Comparison of ENCODE assay signal across 18 cellular contexts in genomic region chr2:203861607-203862006, GRCh38. TPM values are rescaled to one million over a fixed set of nuclear protein-coding genes. Genes with fewer than 3 reads are reported as not detected.
DNase-seq lines count a peak whose midpoint lies in the region; ATAC-seq and TF ChIP-seq lines count a peak whose summit lies in the region.
"Had no signal": no experiment of that assay in that cellular context is flagged by ENCODE, and none has a peak within 500 bp of the region (broad histone marks: within the 10 kb centered on the region; RNA-seq: fewer than 3 reads in every experiment).

No MANE protein-coding gene starts in this region.

- no peaks in the 10 kb centered on the region for H3K36me3 ChIP-seq in CD4-positive, alpha-beta memory T cell (ENCODE audit: insufficient read depth, low read length)
- H3K36me3 ChIP-seq in esophagus muscularis mucosa, result no peaks in the 10 kb centered on the region
- H3K36me3 ChIP-seq: BLaER1, Peyer's patch had no signal

- DNase-seq in activated CD8-positive, alpha-beta T cell treated with anti-CD3 and anti-CD28 coated beads for 36 hours, result no peak
- no peak for DNase-seq in activated CD8-positive, alpha-beta T cell treated with anti-CD3 and anti-CD28 coated beads, Interleukin-2, amount 10 ng/mL, durations not matched to agents 7 days and 5 days
- DNase-seq in CD4-positive, alpha-beta memory T cell, result no peak
- no peak for DNase-seq in activated CD4-positive, alpha-beta memory T cell treated with anti-CD3 and anti-CD28 coated beads for 36 hours
- no peak for DNase-seq in stimulated activated effector memory CD8-positive, alpha-beta T cell treated with anti-CD3 and anti-CD28 coated beads, Interleukin-12 subunit alpha, Interleukin-12 subunit beta, amount 100 ng/mL, for 72 hours (ENCODE audit: low spot score in 2 of 2)
- DNase-seq in SW480 (ENCODE audit: low spot score) (no peak), esophagus muscularis mucosa (ENCODE audit: extremely low spot score) (no peak)
- DNase-seq: DMS 273 treated with DMSO at 0.1 percent for 48 hours, GDM1, NCI-H2029 treated with DMSO at 0.1 percent for 48 hours, NCI-H2171 treated with DMSO at 0.1 percent for 48 hours, NCI-H510A, NCI-H82, Peyer's patch had no signal

- H3K4me3 ChIP-seq in CD4-positive, alpha-beta memory T cell (ENCODE audit: low read length in 2 of 2), result no peak overlapping the region
- H3K4me3 ChIP-seq in esophagus muscularis mucosa, result no peak overlapping the region
- H3K4me3 ChIP-seq: BLaER1, GM23338, K562, Peyer's patch had no signal

- peak overlapping the region; percentile 33 for H3K4me3 Mint-ChIP-seq in activated CD8-positive, alpha-beta T cell treated with anti-CD3 and anti-CD28 coated beads for 36 hours
- no peak overlapping the region for H3K4me3 Mint-ChIP-seq in activated CD8-positive, alpha-beta T cell treated with anti-CD3 and anti-CD28 coated beads, Interleukin-2, amount 10 ng/mL, durations not matched to agents 7 days and 5 days
- peak overlapping the region in 3 of 8 donors; percentile 41 to 66 (median 41) for H3K4me3 Mint-ChIP-seq in CD4-positive, alpha-beta memory T cell
- H3K4me3 Mint-ChIP-seq in activated CD4-positive, alpha-beta memory T cell treated with anti-CD3 and anti-CD28 coated beads for 36 hours, result peak overlapping the region; percentile 58
- peak overlapping the region; percentile 32 for H3K4me3 Mint-ChIP-seq in stimulated activated effector memory CD8-positive, alpha-beta T cell treated with anti-CD3 and anti-CD28 coated beads, Interleukin-12 subunit alpha, Interleukin-12 subunit beta, amount 100 ng/mL, for 72 hours
- H3K4me3 Mint-ChIP-seq: GM23338 had no signal

- TF ChIP-seq CTCF in activated CD8-positive, alpha-beta T cell treated with anti-CD3 and anti-CD28 coated beads for 36 hours (IDR thresholded peaks at IDR 0.05), result no peak
- no peak for TF ChIP-seq CTCF in esophagus muscularis mucosa (IDR thresholded peaks at IDR 0.05)

- no peak for TF ChIP-seq EP300 in esophagus muscularis mucosa (IDR thresholded peaks at IDR 0.05)

- peaks cover 56% of the 10 kb centered on the region for H3K4me1 ChIP-seq in CD4-positive, alpha-beta memory T cell (ENCODE audit: insufficient read depth, low read length)
- peaks cover 4 to 17% (median 7%) of the 10 kb centered on the region in 4 donors for H3K4me1 ChIP-seq in esophagus muscularis mucosa
- H3K4me1 ChIP-seq: Peyer's patch had no signal

- H3K27me3 ChIP-seq in CD4-positive, alpha-beta memory T cell (ENCODE audit: insufficient read depth, low read length), result no peaks in the 10 kb centered on the region
- no peaks in the 10 kb centered on the region for H3K27me3 ChIP-seq in esophagus muscularis mucosa
- H3K27me3 ChIP-seq: BLaER1, Peyer's patch had no signal

- H3K9me3 ChIP-seq in CD4-positive, alpha-beta memory T cell (ENCODE audit: control insufficient read depth in 1 of 2, low read length in 2 of 2), result no peaks in the 10 kb centered on the region
- no peaks in the 10 kb centered on the region for H3K9me3 ChIP-seq in esophagus muscularis mucosa
- H3K9me3 ChIP-seq: Peyer's patch had no signal

- peaks cover 59% of the 10 kb centered on the region for H3K4me1 Mint-ChIP-seq in activated CD8-positive, alpha-beta T cell treated with anti-CD3 and anti-CD28 coated beads for 36 hours (ENCODE audit: low read depth)
- H3K4me1 Mint-ChIP-seq in activated CD8-positive, alpha-beta T cell treated with anti-CD3 and anti-CD28 coated beads, Interleukin-2, amount 10 ng/mL, durations not matched to agents 7 days and 5 days (ENCODE audit: low read depth), result peaks cover 48% of the 10 kb centered on the region
- peaks cover 41 to 57% (median 48%) of the 10 kb centered on the region in 4 donors for H3K4me1 Mint-ChIP-seq in CD4-positive, alpha-beta memory T cell
- H3K4me1 Mint-ChIP-seq in activated CD4-positive, alpha-beta memory T cell treated with anti-CD3 and anti-CD28 coated beads for 36 hours (ENCODE audit: low read depth), result peaks cover 80% of the 10 kb centered on the region
- peaks cover 67% of the 10 kb centered on the region for H3K4me1 Mint-ChIP-seq in stimulated activated effector memory CD8-positive, alpha-beta T cell treated with anti-CD3 and anti-CD28 coated beads, Interleukin-12 subunit alpha, Interleukin-12 subunit beta, amount 100 ng/mL, for 72 hours
- H3K4me1 Mint-ChIP-seq: GM23338 had no signal

- no peak for TF ChIP-seq POLR2A in esophagus muscularis mucosa (IDR thresholded peaks at IDR 0.05; ENCODE audit: low read depth)

- POLR2A ChIA-PET in activated CD8-positive, alpha-beta T cell treated with anti-CD3 and anti-CD28 coated beads for 36 hours (lab: Charles Lee), result interaction anchor here (0.6 to 4.5 kb wide), 5 partner anchors 9 to 138 kb away, joined by 3 to 35 read pairs (median 4); partner anchors contain the start of gene CTLA4
- POLR2A ChIA-PET in activated CD8-positive, alpha-beta T cell treated with anti-CD3 and anti-CD28 coated beads, Interleukin-2, amount 10 ng/mL, durations not matched to agents 7 days and 5 days (lab: Charles Lee), result interaction anchor here (3.4 kb wide), 1 partner anchor 8 kb away, joined by 28 read pairs; no protein-coding TSS in a partner anchor
- POLR2A ChIA-PET in CD4-positive, alpha-beta memory T cell (lab: Charles Lee; ENCODE audit: partially characterized antibody), result interaction anchor here (0.9 to 5.0 kb wide), 8 partner anchors 10 to 142 kb away, joined by 3 to 90 read pairs (median 4); partner anchors contain the start of gene CTLA4
- POLR2A ChIA-PET in activated CD4-positive, alpha-beta memory T cell treated with anti-CD3 and anti-CD28 coated beads for 36 hours (lab: Charles Lee), result interaction anchor here (1.1 to 5.0 kb wide), 9 partner anchors 10 to 76 kb away, joined by 3 to 104 read pairs (median 7); partner anchors contain the start of gene CTLA4

- intact Hi-C loops in activated CD8-positive, alpha-beta T cell treated with anti-CD3 and anti-CD28 coated beads for 36 hours (cut with micrococcal nuclease), result no loop called here
- intact Hi-C loops in CD4-positive, alpha-beta memory T cell (cut with micrococcal nuclease), result no loop called here
- intact Hi-C loops in activated CD4-positive, alpha-beta memory T cell treated with anti-CD3 and anti-CD28 coated beads for 36 hours (cut with micrococcal nuclease), result no loop called here
- intact Hi-C loops in esophagus muscularis mucosa (cut with DNase I), result no loop called here

- peaks cover 9% of the 10 kb centered on the region for H3K9me3 Mint-ChIP-seq in activated CD8-positive, alpha-beta T cell treated with anti-CD3 and anti-CD28 coated beads for 36 hours
- peaks cover 7% of the 10 kb centered on the region for H3K9me3 Mint-ChIP-seq in activated CD8-positive, alpha-beta T cell treated with anti-CD3 and anti-CD28 coated beads, Interleukin-2, amount 10 ng/mL, durations not matched to agents 7 days and 5 days (ENCODE audit: insufficient read depth)
- H3K9me3 Mint-ChIP-seq in CD4-positive, alpha-beta memory T cell, result peaks cover 0 to 7% (median 5%) of the 10 kb centered on the region in 8 donors
- peaks cover 12% of the 10 kb centered on the region for H3K9me3 Mint-ChIP-seq in activated CD4-positive, alpha-beta memory T cell treated with anti-CD3 and anti-CD28 coated beads for 36 hours
- H3K9me3 Mint-ChIP-seq in stimulated activated effector memory CD8-positive, alpha-beta T cell treated with anti-CD3 and anti-CD28 coated beads, Interleukin-12 subunit alpha, Interleukin-12 subunit beta, amount 100 ng/mL, for 72 hours, result peaks cover 9% of the 10 kb centered on the region
- H3K9me3 Mint-ChIP-seq: GM23338 had no signal

- 84% methylated on average over 1 of the region's 1 CpG for WGBS in esophagus muscularis mucosa

- peak overlapping the region; percentile 85 for H3K27ac Mint-ChIP-seq in activated CD8-positive, alpha-beta T cell treated with anti-CD3 and anti-CD28 coated beads for 36 hours
- H3K27ac Mint-ChIP-seq in activated CD8-positive, alpha-beta T cell treated with anti-CD3 and anti-CD28 coated beads, Interleukin-2, amount 10 ng/mL, durations not matched to agents 7 days and 5 days, result no peak overlapping the region
- H3K27ac Mint-ChIP-seq in CD4-positive, alpha-beta memory T cell, result peak overlapping the region in 4 of 7 donors; percentile 20 to 80 (median 65)
- peak overlapping the region; percentile 76 for H3K27ac Mint-ChIP-seq in activated CD4-positive, alpha-beta memory T cell treated with anti-CD3 and anti-CD28 coated beads for 36 hours
- H3K27ac Mint-ChIP-seq in stimulated activated effector memory CD8-positive, alpha-beta T cell treated with anti-CD3 and anti-CD28 coated beads, Interleukin-12 subunit alpha, Interleukin-12 subunit beta, amount 100 ng/mL, for 72 hours, result no peak overlapping the region
- H3K27ac Mint-ChIP-seq: GM23338 had no signal

- H3K36me3 Mint-ChIP-seq in activated CD8-positive, alpha-beta T cell treated with anti-CD3 and anti-CD28 coated beads for 36 hours (ENCODE audit: low read depth), result peaks cover 4% of the 10 kb centered on the region
- H3K36me3 Mint-ChIP-seq in activated CD8-positive, alpha-beta T cell treated with anti-CD3 and anti-CD28 coated beads, Interleukin-2, amount 10 ng/mL, durations not matched to agents 7 days and 5 days (ENCODE audit: low read depth), result peaks cover 7% of the 10 kb centered on the region
- H3K36me3 Mint-ChIP-seq in CD4-positive, alpha-beta memory T cell, result peaks cover 0 to 5% of the 10 kb centered on the region in 2 donors
- peaks cover 11% of the 10 kb centered on the region for H3K36me3 Mint-ChIP-seq in activated CD4-positive, alpha-beta memory T cell treated with anti-CD3 and anti-CD28 coated beads for 36 hours
- H3K36me3 Mint-ChIP-seq in stimulated activated effector memory CD8-positive, alpha-beta T cell treated with anti-CD3 and anti-CD28 coated beads, Interleukin-12 subunit alpha, Interleukin-12 subunit beta, amount 100 ng/mL, for 72 hours, result no peaks in the 10 kb centered on the region

- ATAC-seq in activated CD8-positive, alpha-beta T cell treated with anti-CD3 and anti-CD28 coated beads for 36 hours, result peak; percentile 47
- no peak for ATAC-seq in activated CD8-positive, alpha-beta T cell treated with anti-CD3 and anti-CD28 coated beads, Interleukin-2, amount 10 ng/mL, durations not matched to agents 7 days and 5 days
- no peak for ATAC-seq in stimulated activated effector memory CD8-positive, alpha-beta T cell treated with anti-CD3 and anti-CD28 coated beads, Interleukin-12 subunit alpha, Interleukin-12 subunit beta, amount 100 ng/mL, for 72 hours
- ATAC-seq: GM23338, K562, Right ventricle myocardium inferior had no signal

- H3K27me3 Mint-ChIP-seq in activated CD8-positive, alpha-beta T cell treated with anti-CD3 and anti-CD28 coated beads for 36 hours, result no peaks in the 10 kb centered on the region
- no peaks in the 10 kb centered on the region for H3K27me3 Mint-ChIP-seq in activated CD8-positive, alpha-beta T cell treated with anti-CD3 and anti-CD28 coated beads, Interleukin-2, amount 10 ng/mL, durations not matched to agents 7 days and 5 days (ENCODE audit: low read depth)
- no peaks in the 10 kb centered on the region for H3K27me3 Mint-ChIP-seq in CD4-positive, alpha-beta memory T cell
- no peaks in the 10 kb centered on the region for H3K27me3 Mint-ChIP-seq in activated CD4-positive, alpha-beta memory T cell treated with anti-CD3 and anti-CD28 coated beads for 36 hours

- CTCF ChIA-PET in activated CD8-positive, alpha-beta T cell treated with anti-CD3 and anti-CD28 coated beads for 36 hours (lab: Charles Lee), result interaction anchor here (0.9 to 4.4 kb wide), 10 partner anchors 8 to 381 kb away, joined by 3 to 24 read pairs (median 4); no protein-coding TSS in a partner anchor
- CTCF ChIA-PET in activated CD8-positive, alpha-beta T cell treated with anti-CD3 and anti-CD28 coated beads, Interleukin-2, amount 10 ng/mL, durations not matched to agents 7 days and 5 days (lab: Charles Lee), result interaction anchor here (0.8 to 3.5 kb wide), 9 partner anchors 10 to 377 kb away, joined by 3 to 29 read pairs (median 4); no protein-coding TSS in a partner anchor
- CTCF ChIA-PET in CD4-positive, alpha-beta memory T cell (lab: Charles Lee; ENCODE audit: partially characterized antibody), result interaction anchor here (1.0 to 5.0 kb wide), 7 partner anchors 10 to 53 kb away, joined by 3 to 48 read pairs (median 5); no protein-coding TSS in a partner anchor
- CTCF ChIA-PET in activated CD4-positive, alpha-beta memory T cell treated with anti-CD3 and anti-CD28 coated beads for 36 hours (lab: Charles Lee), result interaction anchor here (0.5 to 3.4 kb wide), 11 partner anchors 8 to 1006 kb away, joined by 3 to 27 read pairs (median 4); no protein-coding TSS in a partner anchor

- H3K27ac ChIP-seq in CD4-positive, alpha-beta memory T cell (ENCODE audit: low read depth, low read length), result no peak overlapping the region
- H3K27ac ChIP-seq in esophagus muscularis mucosa (replicated peaks in 1 of 4), result no peak overlapping the region
- H3K27ac ChIP-seq: BLaER1 had no signal

RNA-seq across cellular contexts. Expression of gene CTLA4, which starts 6.0 kb away (rescaled TPM):
- total RNA-seq in activated CD8-positive, alpha-beta T cell treated with anti-CD3 and anti-CD28 coated beads for 36 hours, result 10 to 100 TPM; 28.7 to 30.7 TPM
- total RNA-seq in activated CD8-positive, alpha-beta T cell treated with anti-CD3 and anti-CD28 coated beads, Interleukin-2, amount 10 ng/mL, durations not matched to agents 7 days and 5 days, result 1 to 10 TPM; 3.8 to 4.7 TPM
- 10 to 100 TPM; 18.4 to 20.4 TPM for total RNA-seq in CD4-positive, alpha-beta memory T cell
- 1 to 10 TPM; 7.6 to 9.0 TPM for polyA plus RNA-seq in CD4-positive, alpha-beta memory T cell
- 100 to 1,000 TPM; 245 to 254 TPM for total RNA-seq in activated CD4-positive, alpha-beta memory T cell treated with anti-CD3 and anti-CD28 coated beads for 36 hours
- total RNA-seq in esophagus muscularis mucosa, result under 1 TPM in 1 of 4 donors, not detected in 3; 0.33 TPM
- total RNA-seq: GM23338 had no signal
- polyA plus RNA-seq: GM23338 had no signal

Comparison
In these comparisons a context has a peak if more than half of its experiments do, and no peak if none do; other contexts are left out.
1. H3K27ac Mint-ChIP-seq: peak in activated CD8-positive, alpha-beta T cell treated with anti-CD3 and anti-CD28 coated beads for 36 hours (single experiment), CD4-positive, alpha-beta memory T cell (4 of 7) and activated CD4-positive, alpha-beta memory T cell treated with anti-CD3 and anti-CD28 coated beads for 36 hours (single experiment); none in activated CD8-positive, alpha-beta T cell treated with anti-CD3 and anti-CD28 coated beads, Interleukin-2, amount 10 ng/mL, durations not matched to agents 7 days and 5 days (single experiment) and stimulated activated effector memory CD8-positive, alpha-beta T cell treated with anti-CD3 and anti-CD28 coated beads, Interleukin-12 subunit alpha, Interleukin-12 subunit beta, amount 100 ng/mL, for 72 hours (single experiment).
2. RNA of gene CTLA4, which starts 6.0 kb away (total RNA-seq): 245 to 254 TPM in activated CD4-positive, alpha-beta memory T cell treated with anti-CD3 and anti-CD28 coated beads for 36 hours; 28.7 to 30.7 TPM in activated CD8-positive, alpha-beta T cell treated with anti-CD3 and anti-CD28 coated beads for 36 hours, 18.4 to 20.4 TPM in CD4-positive, alpha-beta memory T cell, 3.8 to 4.7 TPM in activated CD8-positive, alpha-beta T cell treated with anti-CD3 and anti-CD28 coated beads, Interleukin-2, amount 10 ng/mL, durations not matched to agents 7 days and 5 days and 0.33 TPM in esophagus muscularis mucosa; every median in the first group is over 4 times any median in the second.